11 cellular contexts compared by ENCODE assay signal in genomic region chr2:97871096-97871780, GRCh38.
DNase-seq lines count a peak whose midpoint lies in the region; ATAC-seq, FAIRE-seq and TF ChIP-seq lines count a peak whose summit lies in the region.
"Had no signal": no experiment of that assay in that cellular context is flagged by ENCODE, and none has a peak within 500 bp of the region (broad histone marks: within the 10 kb centered on the region; RNA-seq: fewer than 3 reads in every experiment).

No MANE protein-coding gene starts in this region.

- no peak for TF ChIP-seq EP300 in HepG2 (IDR thresholded peaks at IDR 0.05; ENCODE audit: low read depth in 2 of 2, low read length in 2 of 2)
- TF ChIP-seq EP300 in HepG2 (CRISPR knock-in tag; IDR thresholded peaks at IDR 0.05; ENCODE audit: borderline replicate concordance): no peak
- TF ChIP-seq EP300 in transverse colon (IDR thresholded peaks at IDR 0.05; ENCODE audit: low read depth): no peak

- H3K79me2 ChIP-seq in HepG2 (ENCODE audit: insufficient read depth, low read length): no peaks in the 10 kb centered on the region
- H3K79me2 ChIP-seq in Karpas-422 (ENCODE audit: low read length): no peaks in the 10 kb centered on the region

- H3K4me1 Mint-ChIP-seq in T-cell: peaks cover 60 to 66% (median 62%) of the 10 kb centered on the region in 3 donors

- H3K9me3 Mint-ChIP-seq in T-cell: peaks cover under 1 to 4% (median 3%) of the 10 kb centered on the region in 3 donors
- H3K9me3 Mint-ChIP-seq: activated B cell treated with CpG ODN at 0.5 μM for 24 hours had no signal

- H3K9ac ChIP-seq in HepG2 (ENCODE audit: insufficient read depth, low read depth, low read length) (no peak overlapping the region), Karpas-422 (ENCODE audit: low read length) (no peak overlapping the region)

- H3K27me3 Mint-ChIP-seq in T-cell: no peaks in the 10 kb centered on the region
- H3K27me3 Mint-ChIP-seq: activated B cell treated with CpG ODN at 0.5 μM for 24 hours had no signal

- H3K4me1 ChIP-seq in HepG2 (ENCODE audit: insufficient read depth, low read length) (peaks cover 65% of the 10 kb centered on the region), right lobe of liver (peaks cover 0 to 26% (median 13%) of the 10 kb centered on the region in 4 donors), transverse colon (peaks cover 0 to 34% (median 19%) of the 10 kb centered on the region in 4 donors), Karpas-422 (ENCODE audit: low read length) (peaks cover 12% of the 10 kb centered on the region)

- H3K4me2 ChIP-seq in HepG2 (ENCODE audit: low read depth, low read length) (no peak overlapping the region), Karpas-422 (ENCODE audit: low read depth, low read length, poor library complexity, severe bottlenecking) (no peak overlapping the region)

- peaks cover 23% of the 10 kb centered on the region for H3K36me3 Mint-ChIP-seq in T-cell

- no peak for TF ChIP-seq CTCF in HepG2 (CRISPR knock-in tag; IDR thresholded peaks at IDR 0.05)
- TF ChIP-seq CTCF in right lobe of liver (IDR thresholded peaks at IDR 0.05): no peak
- TF ChIP-seq CTCF in transverse colon (IDR thresholded peaks at IDR 0.05): no peak

- TF ChIP-seq POLR2A in HepG2 (IDR thresholded peaks at IDR 0.05; ENCODE audit: insufficient read depth in 1 of 2, low read depth in 2 of 2, low read length in 2 of 2): no peak
- no peak for TF ChIP-seq POLR2A in right lobe of liver (IDR thresholded peaks at IDR 0.05)
- no peak for TF ChIP-seq POLR2A in transverse colon (IDR thresholded peaks at IDR 0.05)

- intact Hi-C loops in HepG2 (cut with micrococcal nuclease; ENCODE audit: unreplicated experiment): no loop called here
- intact Hi-C loops in right lobe of liver (cut with DNase I): no loop called here
- intact Hi-C loops in transverse colon (cut with DNase I; ENCODE audit: low total_unique reads): no loop called here

- DNase-seq in HepG2 (ENCODE audit: low spot score) (peak; percentile 25), right lobe of liver (no peak), T-cell (no peak), glomerular visceral epithelial cell (ENCODE audit: extremely low spot score) (peak; percentile 33), transverse colon (no peak), GDM1 (lab: John Stamatoyannopoulos, UW) (no peak), Karpas-422 (no peak)
- DNase-seq: activated B cell treated with CpG ODN at 0.5 μM for 24 hours, cerebellar nuclear complex had no signal

- H3K4me3 ChIP-seq in HepG2 (replicated peaks in 1 of 3; ENCODE audit: insufficient read depth in 1 of 3, low read depth in 2 of 3, low read length in 3 of 3): no peak overlapping the region
- H3K4me3 ChIP-seq in right lobe of liver: no peak overlapping the region
- H3K4me3 ChIP-seq in transverse colon: no peak overlapping the region
- no peak overlapping the region for H3K4me3 ChIP-seq in Karpas-422 (ENCODE audit: low read length)
- H3K4me3 ChIP-seq: lung had no signal

- ATAC-seq in HepG2: no peak
- ATAC-seq in right lobe of liver: no peak
- ATAC-seq in T-cell (replicated peaks in 1 of 4): no peak
- no peak for ATAC-seq in GM18519 (IDR thresholded peaks at IDR 0.05; ENCODE audit: low FRiP score, unreplicated experiment)

- H3K27me3 ChIP-seq in HepG2 (ENCODE audit: control insufficient read depth in 1 of 2, insufficient read depth in 2 of 2, low read length in 2 of 2) (no peaks in the 10 kb centered on the region), right lobe of liver (no peaks in the 10 kb centered on the region), transverse colon (no peaks in the 10 kb centered on the region), Karpas-422 (ENCODE audit: low read length) (no peaks in the 10 kb centered on the region)

- CTCF ChIA-PET in HepG2 (lab: Yijun Ruan, JAX; ENCODE audit: low intra/inter-chr PET ratio, low total read pairs): no interaction called here
- CTCF ChIA-PET in T-cell (lab: Charles Lee): interaction anchor here in 1 of 2 donors (1.1 kb wide), 1 partner anchor 8 kb away, joined by 3 read pairs; no protein-coding TSS in a partner anchor

- FAIRE-seq in HepG2 (lab: Jason Lieb, UNC): no peak

- H3K9me3 ChIP-seq in HepG2 (ENCODE audit: low read length) (peaks cover 9% of the 10 kb centered on the region), right lobe of liver (no peaks in the 10 kb centered on the region), transverse colon (no peaks in the 10 kb centered on the region), Karpas-422 (ENCODE audit: low read length) (no peaks in the 10 kb centered on the region)

- H4K20me1 ChIP-seq in HepG2 (ENCODE audit: insufficient read depth, low read length) (no peaks in the 10 kb centered on the region), Karpas-422 (ENCODE audit: insufficient read depth, low read depth, low read length) (no peaks in the 10 kb centered on the region)

- POLR2A ChIA-PET in HepG2 (lab: Yijun Ruan, JAX): no interaction called here
- POLR2A ChIA-PET in T-cell (lab: Charles Lee): interaction anchor here in 1 of 2 donors (0.5 kb wide), 1 partner anchor 1129 kb away, joined by 3 read pairs; no protein-coding TSS in a partner anchor

- peak overlapping the region in 1 of 3 donors; percentile 18 for H3K4me3 Mint-ChIP-seq in T-cell
- H3K4me3 Mint-ChIP-seq: activated B cell treated with CpG ODN at 0.5 μM for 24 hours had no signal

- TF ChIP-seq RAD21 in HepG2 (CRISPR knock-in tag; IDR thresholded peaks at IDR 0.05): no peak

- in situ Hi-C loops in HepG2 (cut with HindIII; ENCODE audit: extremely low pct_ligation_motif_present, low pct_unique_long_range_greater_than_20kb) (no loop called here), transverse colon (cut with MboI; ENCODE audit: low pct_ligation_motif_present in 1 of 4, low pct_unique_long_range_greater_than_20kb in 1 of 4, low sequenced_read_pairs in 3 of 4) (no loop called here)

- WGBS in HepG2 (ENCODE audit: low lambda C conversion rate): 61% methylated on average over 4 of the region's 4 CpGs
- WGBS in right lobe of liver (ENCODE audit: insufficient coverage, low coverage, low lambda C conversion rate, missing lambda C conversion rate): 89% methylated on average over 3 of the region's 4 CpGs
- 76 to 83% methylated on average over 4 of the region's 4 CpGs for WGBS in transverse colon (ENCODE audit: low coverage in 1 of 2), 2 donors

- no TSS peak for BruUV-seq in HepG2 (replicated peaks; lab: Mats Ljungman, UMichigan)

- H3K27ac ChIP-seq in HepG2 (ENCODE audit: extremely low read length, insufficient read depth, low read length) (peak overlapping the region; percentile 43), right lobe of liver (peak overlapping the region in 1 of 3 donors; percentile 57), transverse colon (peak overlapping the region in 3 of 4 donors; percentile 18 to 29 (median 23)), Karpas-422 (ENCODE audit: low read length) (no peak overlapping the region)

- H3K9me2 ChIP-seq in Karpas-422 (replicated peaks; ENCODE audit: insufficient read depth, low read length): no peaks in the 10 kb centered on the region

- peak overlapping the region; percentile 43 to 57 for H3K27ac Mint-ChIP-seq in T-cell

- H2AFZ ChIP-seq in HepG2 (ENCODE audit: low read length): no peak overlapping the region
- H2AFZ ChIP-seq in Karpas-422 (ENCODE audit: low read length): no peak overlapping the region

- H3K36me3 ChIP-seq in HepG2 (replicated peaks in 1 of 2; ENCODE audit: control insufficient read depth in 1 of 2, insufficient read depth in 2 of 2, low read length in 2 of 2) (no peaks in the 10 kb centered on the region), right lobe of liver (no peaks in the 10 kb centered on the region), transverse colon (no peaks in the 10 kb centered on the region), Karpas-422 (ENCODE audit: insufficient read depth, low read length) (no peaks in the 10 kb centered on the region)

TF ChIP-seq in HepG2, 621 proteins besides CTCF, POLR2A, EP300 and RAD21:
- no peak for TF ChIP-seq ZNF740 (CRISPR knock-in tag; IDR thresholded peaks at IDR 0.05)
- TF ChIP-seq MBD4 (IDR thresholded peaks at IDR 0.05; ENCODE audit: borderline replicate concordance, low read length): no peak
- no peak for TF ChIP-seq ZNF20 (CRISPR knock-in tag; IDR thresholded peaks at IDR 0.05)
- peak; percentile 86 for TF ChIP-seq FOSL2 (CRISPR knock-in tag; IDR thresholded peaks at IDR 0.05)
- TF ChIP-seq ZNF431 (CRISPR knock-in tag; IDR thresholded peaks at IDR 0.05; ENCODE audit: borderline replicate concordance, low read depth): 0 out of 2 replicates have a peak, but pooled peaks have one; percentile 33

Comparison
In these comparisons a context has a peak if more than half of its experiments do, and no peak if none do; other contexts are left out.
1. DNase-seq: peak in HepG2 (single experiment) and glomerular visceral epithelial cell (single experiment); none in right lobe of liver (0 of 3), T-cell (0 of 34), transverse colon (single experiment), GDM1 (single experiment) and Karpas-422 (single experiment).